1 cellular context compared by ENCODE assay signal in genomic region chr2:31270136-31270535, GRCh38.
TF ChIP-seq lines count a peak whose summit lies in the region.

No MANE protein-coding gene starts in this region.

TF ChIP-seq in SK-N-SH, 30 proteins besides CTCF, POLR2A, EP300 and RAD21 (continued from another document):
- TF ChIP-seq FOSL2 (IDR thresholded peaks at IDR 0.05; ENCODE audit: borderline replicate concordance, low read depth), result peak; percentile 79; the same call in 1 of the 2 replicates
- no peak for TF ChIP-seq RCOR1 (IDR thresholded peaks at IDR 0.05; ENCODE audit: low read length)
- no peak for TF ChIP-seq TAF1 (IDR thresholded peaks at IDR 0.05; ENCODE audit: borderline replicate concordance, low read depth, low read length)
- peak; percentile 79 for TF ChIP-seq TCF12 (IDR thresholded peaks at IDR 0.05)
- peak; percentile 39; the same call in 1 of the 2 replicates for TF ChIP-seq POLR2AphosphoS5 (IDR thresholded peaks at IDR 0.05; ENCODE audit: low read depth, low read length)
- no peak for TF ChIP-seq GABPA (IDR thresholded peaks at IDR 0.05; ENCODE audit: low read depth)
